ENCODE assay signal across 35 cellular contexts in the genomic region with DNA sequence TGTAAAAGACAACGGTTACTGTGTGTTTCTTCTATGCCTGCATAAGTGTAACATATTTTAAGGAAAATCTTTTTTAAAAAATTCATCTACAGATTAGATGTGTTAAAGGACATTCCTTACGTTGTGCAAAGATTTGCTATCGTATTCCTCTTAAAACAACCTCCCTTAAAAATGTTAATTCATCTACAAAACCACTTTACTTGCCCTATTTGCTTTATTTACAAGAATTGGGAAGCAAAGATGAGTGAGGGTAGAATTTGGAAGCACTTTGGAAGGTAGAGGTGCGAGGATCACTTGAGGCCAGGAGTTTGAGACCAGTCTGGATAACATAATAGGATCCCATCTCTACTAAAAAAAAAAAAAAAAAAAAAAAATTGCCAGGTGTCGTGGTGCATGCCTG.
DNase-seq lines count a peak whose midpoint lies in the region; ATAC-seq, FAIRE-seq and TF ChIP-seq lines count a peak whose summit lies in the region.
"Had no signal": no experiment of that assay in that cellular context is flagged by ENCODE, and none has a peak within 500 bp of the region (broad histone marks: within the 10 kb centered on the region; RNA-seq: fewer than 3 reads in every experiment).

No MANE protein-coding gene starts in this region.

- H3K9me3 ChIP-seq in HepG2 (ENCODE audit: low read length) (no peaks in the 10 kb centered on the region), right lobe of liver (no peaks in the 10 kb centered on the region), H1 (ENCODE audit: insufficient read depth in 2 of 2, low read depth in 1 of 2, low read length in 1 of 2) (no peaks in the 10 kb centered on the region), neural progenitor cell (ENCODE audit: low read depth) (no peaks in the 10 kb centered on the region)
- H3K9me3 ChIP-seq: A549, BE2C, Caco-2 had no signal

- H3K36me3 Mint-ChIP-seq in neural progenitor cell: no peaks in the 10 kb centered on the region
- H3K36me3 Mint-ChIP-seq: CD14-positive monocyte; CD4-positive, alpha-beta memory T cell; CD4-positive, CD25-positive, alpha-beta regulatory T cell; CD8-positive, alpha-beta memory T cell; CD8-positive, alpha-beta T cell had no signal

- FAIRE-seq in HepG2 (lab: Jason Lieb, UNC): no peak
- FAIRE-seq in H1 (lab: Jason Lieb, UNC): no peak
- FAIRE-seq: A204.1, A549, D721Med had no signal

- DNase-seq in HepG2 (ENCODE audit: low spot score) (no peak), right lobe of liver (no peak), HEK293T (ENCODE audit: extremely low spot score) (no peak), H1 (ENCODE audit: low read depth in 1 of 2, low spot score in 2 of 2) (no peak), neural progenitor cell (ENCODE audit: low spot score) (no peak), NCI-H1105 (lab: John Stamatoyannopoulos, UW) (no peak)
- DNase-seq: 8988T; ACHN; AML-193; BE2C; C1 segment of cervical spinal cord; Caco-2; Calu3; CD4-positive, alpha-beta memory T cell; CD4-positive, alpha-beta T cell; CD4-positive, CD25-positive, alpha-beta regulatory T cell; CD8-positive, alpha-beta memory T cell; CD8-positive, alpha-beta T cell; COR-L47; DMS 273 treated with DMSO at 0.1 percent for 48 hours; DMS153; DMS53; DMS79; DMS79 treated with DMSO at 0.1 percent for 48 hours; DND-41; EL had no signal

- H3K9ac ChIP-seq in HepG2 (ENCODE audit: insufficient read depth, low read depth, low read length) (no peak overlapping the region), H1 (replicated peaks in 1 of 4; ENCODE audit: extremely low read depth in 1 of 4, low read depth in 3 of 4, low read length in 3 of 4) (no peak overlapping the region), neural progenitor cell (no peak overlapping the region)
- H3K9ac ChIP-seq: BLaER1; BLaER1 treated with 17β-estradiol and CSF1 and Interleukin-3, amounts not matched to agents 10 nM and 100 nM had no signal

- TF ChIP-seq EP300 in HepG2 (IDR thresholded peaks at IDR 0.05; ENCODE audit: low read depth in 2 of 2, low read length in 2 of 2): no peak
- no peak for TF ChIP-seq EP300 in HepG2 (CRISPR knock-in tag; IDR thresholded peaks at IDR 0.05; ENCODE audit: borderline replicate concordance)
- no peak for TF ChIP-seq EP300 in H1 (IDR thresholded peaks at IDR 0.05; ENCODE audit: borderline replicate concordance in 1 of 2, low read depth in 2 of 2, low read length in 2 of 2)

- no peak for TF ChIP-seq POLR2A in HepG2 (IDR thresholded peaks at IDR 0.05; ENCODE audit: insufficient read depth in 1 of 2, low read depth in 2 of 2, low read length in 2 of 2)
- no peak for TF ChIP-seq POLR2A in right lobe of liver (IDR thresholded peaks at IDR 0.05)
- no peak for TF ChIP-seq POLR2A in H1 (IDR thresholded peaks at IDR 0.05; ENCODE audit: control extremely low read depth in 1 of 2, low read depth in 2 of 2, low read length in 2 of 2)

- WGBS in HepG2 (ENCODE audit: low lambda C conversion rate): 9% methylated on average over 5 of the region's 5 CpGs
- WGBS in right lobe of liver (ENCODE audit: insufficient coverage, low coverage, low lambda C conversion rate, missing lambda C conversion rate): 32% methylated on average over 5 of the region's 5 CpGs
- 93% methylated on average over 5 of the region's 5 CpGs; no CpG with 5 or more reads in 1 of the 2 experiments for WGBS in H1 (ENCODE audit: extremely low coverage in 1 of 2, insufficient coverage in 1 of 2, insufficient read length in 1 of 2, insufficient replicate concordance in 2 of 2, low coverage in 1 of 2, low lambda C conversion rate in 2 of 2, missing lambda C conversion rate in 1 of 2), 2 experiments

- H3K27ac Mint-ChIP-seq in neural progenitor cell: no peak overlapping the region
- H3K27ac Mint-ChIP-seq: B cell; CD14-positive monocyte; CD4-positive, alpha-beta memory T cell; CD4-positive, alpha-beta T cell; CD4-positive, CD25-positive, alpha-beta regulatory T cell; CD8-positive, alpha-beta memory T cell; CD8-positive, alpha-beta T cell had no signal

- H4K91ac ChIP-seq in H1 (replicated peaks; ENCODE audit: insufficient read length, low read length): no peak overlapping the region

- no peak overlapping the region for H3K4ac ChIP-seq in H1 (replicated peaks; ENCODE audit: insufficient read length, low read depth, low read length)

- H3K4me1 ChIP-seq in HepG2 (ENCODE audit: insufficient read depth, low read length) (no peaks in the 10 kb centered on the region), right lobe of liver (no peaks in the 10 kb centered on the region), H1 (replicated peaks in 1 of 4; ENCODE audit: control insufficient read depth in 3 of 4, insufficient read depth in 4 of 4, low read length in 3 of 4) (peaks cover 0 to 14% (median 5%) of the 10 kb centered on the region in 4 experiments; a peak in 2 of 7 replicates), neural progenitor cell (peaks cover 24% of the 10 kb centered on the region)
- H3K4me1 ChIP-seq: A549; BE2C; BLaER1; BLaER1 treated with 17β-estradiol and CSF1 and Interleukin-3, amounts not matched to agents 10 nM and 100 nM; Caco-2 had no signal

- H4K20me1 ChIP-seq in HepG2 (ENCODE audit: insufficient read depth, low read length) (no peaks in the 10 kb centered on the region), H1 (replicated peaks in 1 of 2; ENCODE audit: control insufficient read depth in 1 of 2, insufficient read depth in 2 of 2, low read length in 2 of 2) (no peaks in the 10 kb centered on the region), neural progenitor cell (ENCODE audit: low read depth) (no peaks in the 10 kb centered on the region)
- H4K20me1 ChIP-seq: BLaER1; BLaER1 treated with 17β-estradiol and CSF1 and Interleukin-3, amounts not matched to agents 10 nM and 100 nM had no signal

- H3K27ac ChIP-seq in HepG2 (ENCODE audit: extremely low read length, insufficient read depth, low read length): no peak overlapping the region
- H3K27ac ChIP-seq in right lobe of liver: no peak overlapping the region
- H3K27ac ChIP-seq in H1 (ENCODE audit: low read depth, low read length): no peak overlapping the region
- no peak overlapping the region for H3K27ac ChIP-seq in neural progenitor cell
- H3K27ac ChIP-seq: 22Rv1; A549; BLaER1; BLaER1 treated with 17β-estradiol and CSF1 and Interleukin-3, amounts not matched to agents 10 nM and 100 nM; C4-2B had no signal

- ATAC-seq in HepG2 (no peak), right lobe of liver (no peak)
- ATAC-seq: A549; CD8-positive, alpha-beta T cell had no signal

- H3K79me2 ChIP-seq in HepG2 (ENCODE audit: insufficient read depth, low read length) (no peaks in the 10 kb centered on the region), H1 (ENCODE audit: control insufficient read depth in 1 of 2, insufficient read depth in 2 of 2, low read length in 2 of 2) (no peaks in the 10 kb centered on the region), neural progenitor cell (ENCODE audit: low read depth) (no peaks in the 10 kb centered on the region)

- no TSS peak for BruUV-seq in HepG2 (replicated peaks; lab: Mats Ljungman, UMichigan)

- no peak overlapping the region for H4K8ac ChIP-seq in H1 (ENCODE audit: extremely low read depth, insufficient read depth, low read length)

- H3K36me3 ChIP-seq in HepG2 (replicated peaks in 1 of 2; ENCODE audit: control insufficient read depth in 1 of 2, insufficient read depth in 2 of 2, low read length in 2 of 2) (no peaks in the 10 kb centered on the region), right lobe of liver (no peaks in the 10 kb centered on the region), H1 (ENCODE audit: control insufficient read depth in 2 of 4, insufficient read depth in 4 of 4, low read length in 3 of 4) (no peaks in the 10 kb centered on the region), neural progenitor cell (no peaks in the 10 kb centered on the region)
- H3K36me3 ChIP-seq: BE2C; BLaER1; BLaER1 treated with 17β-estradiol and CSF1 and Interleukin-3, amounts not matched to agents 10 nM and 100 nM had no signal

- H3K27me3 Mint-ChIP-seq in neural progenitor cell (ENCODE audit: insufficient read depth, low read depth): no peaks in the 10 kb centered on the region
- H3K27me3 Mint-ChIP-seq: B cell; CD4-positive, alpha-beta memory T cell; CD4-positive, alpha-beta T cell; CD4-positive, CD25-positive, alpha-beta regulatory T cell had no signal

- H2AFZ ChIP-seq in HepG2 (ENCODE audit: low read length) (no peak overlapping the region), H1 (ENCODE audit: low read length) (no peak overlapping the region), neural progenitor cell (replicated peaks) (no peak overlapping the region)

- no peaks in the 10 kb centered on the region for H3K4me1 Mint-ChIP-seq in neural progenitor cell
- H3K4me1 Mint-ChIP-seq: B cell; CD14-positive monocyte; CD4-positive, alpha-beta memory T cell; CD4-positive, CD25-positive, alpha-beta regulatory T cell; CD8-positive, alpha-beta memory T cell had no signal

- peaks cover 2% of the 10 kb centered on the region for H3F3A ChIP-seq in neural progenitor cell (ENCODE audit: low read depth)

- no peak overlapping the region for H2BK120ac ChIP-seq in H1 (replicated peaks; ENCODE audit: low read depth, low read length)

- in situ Hi-C loops in HepG2 (cut with HindIII; ENCODE audit: extremely low pct_ligation_motif_present, low pct_unique_long_range_greater_than_20kb): no loop called here

- no peak overlapping the region for H2BK20ac ChIP-seq in H1 (ENCODE audit: low read length)

- TF ChIP-seq RAD21 in HepG2 (CRISPR knock-in tag; IDR thresholded peaks at IDR 0.05) (no peak), H1 (IDR thresholded peaks at IDR 0.05 in 1 of 2, conservative IDR thresholded peaks at IDR 0.05 in 1 of 2; ENCODE audit: low read depth in 2 of 2, low read length in 2 of 2) (no peak)

- TF ChIP-seq CTCF in HepG2 (CRISPR knock-in tag; IDR thresholded peaks at IDR 0.05) (no peak), right lobe of liver (IDR thresholded peaks at IDR 0.05) (no peak), H1 (IDR thresholded peaks at IDR 0.05; ENCODE audit: control extremely low read depth in 1 of 3, insufficient read depth in 1 of 3, low read depth in 1 of 3, low read length in 3 of 3) (no peak), neural progenitor cell (IDR thresholded peaks at IDR 0.05) (no peak)

- H3K4me3 Mint-ChIP-seq in neural progenitor cell: no peak overlapping the region
- H3K4me3 Mint-ChIP-seq: B cell; CD14-positive monocyte; CD4-positive, alpha-beta memory T cell; CD4-positive, alpha-beta T cell; CD4-positive, CD25-positive, alpha-beta regulatory T cell; CD8-positive, alpha-beta memory T cell; CD8-positive, alpha-beta T cell had no signal

- POLR2A ChIA-PET in HepG2 (lab: Yijun Ruan, JAX) (no interaction called here), HEK293T (lab: Yijun Ruan, JAX) (no interaction called here), H1 (lab: Charles Lee; ENCODE audit: partially characterized antibody) (no interaction called here)

- H3K56ac ChIP-seq in H1 (replicated peaks; ENCODE audit: insufficient read length, low read depth, low read length): no peak overlapping the region

- H3K4me2 ChIP-seq in HepG2 (ENCODE audit: low read depth, low read length): no peak overlapping the region
- no peak overlapping the region for H3K4me2 ChIP-seq in H1 (ENCODE audit: insufficient read depth in 1 of 2, low read depth in 2 of 2, low read length in 2 of 2)
- H3K4me2 ChIP-seq in neural progenitor cell: no peak overlapping the region
- H3K4me2 ChIP-seq: BLaER1; BLaER1 treated with 17β-estradiol and CSF1 and Interleukin-3, amounts not matched to agents 10 nM and 100 nM had no signal

- no peak overlapping the region for H3K23ac ChIP-seq in H1 (ENCODE audit: insufficient read length)

- no peak overlapping the region for H4K5ac ChIP-seq in H1 (ENCODE audit: insufficient read length, low read depth, low read length)

- H2AK5ac ChIP-seq in H1 (ENCODE audit: low read depth, low read length): no peak overlapping the region

- no peaks in the 10 kb centered on the region for H3K23me2 ChIP-seq in H1 (ENCODE audit: low read depth, low read length)

- no peak overlapping the region for H2BK5ac ChIP-seq in H1 (ENCODE audit: low read depth, low read length)

- CTCF ChIA-PET in HepG2 (lab: Yijun Ruan, JAX; ENCODE audit: low intra/inter-chr PET ratio, low total read pairs) (no interaction called here), HEK293T (lab: Yijun Ruan, JAX) (no interaction called here), H1 (lab: Charles Lee; ENCODE audit: partially characterized antibody) (interaction anchor here (0.7 to 0.9 kb wide), 2 partner anchors 76 to 84 kb away, joined by 3 read pairs; no protein-coding TSS in a partner anchor)

- no peak overlapping the region for H3K18ac ChIP-seq in H1 (ENCODE audit: extremely low read depth, low read length)

- intact Hi-C loops in HepG2 (cut with micrococcal nuclease; ENCODE audit: unreplicated experiment): no loop called here
- intact Hi-C loops in right lobe of liver (cut with DNase I): no loop called here

- no peaks in the 10 kb centered on the region for H3K9me3 Mint-ChIP-seq in neural progenitor cell

- no peaks in the 10 kb centered on the region for H3K79me1 ChIP-seq in H1 (ENCODE audit: low read depth, low read length)

- H2BK12ac ChIP-seq in H1 (ENCODE audit: low read depth, low read length): no peak overlapping the region

- H2BK15ac ChIP-seq in H1 (ENCODE audit: low read length): no peak overlapping the region

- H3K14ac ChIP-seq in H1 (ENCODE audit: insufficient read length): no peak overlapping the region

- H3K27me3 ChIP-seq in HepG2 (ENCODE audit: control insufficient read depth in 1 of 2, insufficient read depth in 2 of 2, low read length in 2 of 2) (no peaks in the 10 kb centered on the region), right lobe of liver (no peaks in the 10 kb centered on the region), H1 (replicated peaks in 1 of 4; ENCODE audit: control insufficient read depth in 3 of 4, extremely low read depth in 1 of 4, insufficient read depth in 3 of 4, low read length in 3 of 4) (no peaks in the 10 kb centered on the region), neural progenitor cell (no peaks in the 10 kb centered on the region)
- H3K27me3 ChIP-seq: BE2C; BLaER1; BLaER1 treated with 17β-estradiol and CSF1 and Interleukin-3, amounts not matched to agents 10 nM and 100 nM had no signal

- no peak overlapping the region for H3K4me3 ChIP-seq in HepG2 (replicated peaks in 1 of 3; ENCODE audit: insufficient read depth in 1 of 3, low read depth in 2 of 3, low read length in 3 of 3)
- no peak overlapping the region for H3K4me3 ChIP-seq in right lobe of liver
- no peak overlapping the region for H3K4me3 ChIP-seq in H1 (ENCODE audit: extremely low read depth in 1 of 4, insufficient read depth in 2 of 4, low read depth in 3 of 4, low read length in 4 of 4)
- H3K4me3 ChIP-seq in neural progenitor cell: no peak overlapping the region
- H3K4me3 ChIP-seq: A549; BLaER1; BLaER1 treated with 17β-estradiol and CSF1 and Interleukin-3, amounts not matched to agents 10 nM and 100 nM had no signal
